23 cellular contexts compared by ENCODE assay signal in genomic region chr12:79374543-79374942, GRCh38.
DNase-seq lines count a peak whose midpoint lies in the region; ATAC-seq, FAIRE-seq and TF ChIP-seq lines count a peak whose summit lies in the region.
"Had no signal": no experiment of that assay in that cellular context is flagged by ENCODE, and none has a peak within 500 bp of the region (broad histone marks: within the 10 kb centered on the region; RNA-seq: fewer than 3 reads in every experiment).

No MANE protein-coding gene starts in this region.

- no peak for TF ChIP-seq RAD21 in HepG2 (CRISPR knock-in tag; IDR thresholded peaks at IDR 0.05)

- no peaks in the 10 kb centered on the region for H3K79me2 ChIP-seq in HepG2 (ENCODE audit: insufficient read depth, low read length)

- no peak for DNase-seq in HepG2 (ENCODE audit: low spot score)
- DNase-seq in right lobe of liver, result no peak
- peak; percentile 21 for DNase-seq in NCI-H69 (lab: John Stamatoyannopoulos, UW)
- DNase-seq in endodermal cell, result no peak
- DNase-seq in HFFc6, result no peak
- DNase-seq in NCI-H526 treated with DMSO at 0.1 percent for 48 hours (lab: John Stamatoyannopoulos, UW), result no peak
- DNase-seq: activated CD4-positive, alpha-beta T cell treated with anti-CD3 and anti-CD28 coated beads for 1 hour; activated CD8-positive, alpha-beta memory T cell treated with anti-CD3 and anti-CD28 coated beads for 24 hours; activated naive CD4-positive, alpha-beta T cell treated with Interleukin-2 at 50 U/mL for 16 hours; activated T-cell treated with anti-CD3 and anti-CD28 coated beads, Interleukin-2, amount 50 U/mL, for 4 hours; hippocampal formation; NCI-H1092 treated with DMSO at 0.1 percent for 48 hours; NCI-H2029; T-helper 1 cell; uterus had no signal

- H3K27me3 Mint-ChIP-seq in endodermal cell (ENCODE audit: insufficient read depth) (no peaks in the 10 kb centered on the region), HFFc6 (ENCODE audit: insufficient read depth) (no peaks in the 10 kb centered on the region)
- H3K27me3 Mint-ChIP-seq: stimulated activated naive B cell treated with anti-CD40 and anti-IgM and Interleukin-4, amounts not matched to agents 10 μg/mL and 1 μg/mL and 100 μg/mL, for 72 hours had no signal

- H3K4me1 Mint-ChIP-seq in endodermal cell, result peaks cover 29% of the 10 kb centered on the region
- H3K4me1 Mint-ChIP-seq in HFFc6 (ENCODE audit: low read depth), result peaks cover 24% of the 10 kb centered on the region
- H3K4me1 Mint-ChIP-seq: stimulated activated naive B cell treated with anti-CD40 and anti-IgM and Interleukin-4, amounts not matched to agents 10 μg/mL and 1 μg/mL and 100 μg/mL, for 72 hours had no signal

- no peak overlapping the region for H2AFZ ChIP-seq in HepG2 (ENCODE audit: low read length)

- H3K9me3 ChIP-seq in HepG2 (ENCODE audit: low read length) (no peaks in the 10 kb centered on the region), right lobe of liver (no peaks in the 10 kb centered on the region), endodermal cell (ENCODE audit: control insufficient read depth, low read length) (no peaks in the 10 kb centered on the region)
- H3K9me3 ChIP-seq: neutrophil, testis, uterus had no signal

- TF ChIP-seq EP300 in HepG2 (IDR thresholded peaks at IDR 0.05; ENCODE audit: low read depth in 2 of 2, low read length in 2 of 2) (no peak), HepG2 (CRISPR knock-in tag; IDR thresholded peaks at IDR 0.05; ENCODE audit: borderline replicate concordance) (no peak)

- POLR2A ChIA-PET in HepG2 (lab: Yijun Ruan, JAX), result no interaction called here

- no peak for FAIRE-seq in HepG2 (lab: Jason Lieb, UNC)
- FAIRE-seq: islet of Langerhans had no signal

- CTCF ChIA-PET in HepG2 (lab: Yijun Ruan, JAX; ENCODE audit: low intra/inter-chr PET ratio, low total read pairs), result no interaction called here

- H3K4me2 ChIP-seq in HepG2 (ENCODE audit: low read depth, low read length), result no peak overlapping the region
- H3K4me2 ChIP-seq: smooth muscle cell had no signal

- ATAC-seq in HepG2 (peak; percentile 50), right lobe of liver (no peak), HG02973 (IDR thresholded peaks at IDR 0.05; ENCODE audit: unreplicated experiment) (no peak), HG02852 (IDR thresholded peaks at IDR 0.05; ENCODE audit: unreplicated experiment) (no peak)
- ATAC-seq: activated T-cell treated with anti-CD3 and anti-CD28 coated beads, Interleukin-2, amount 50 U/mL, for 4 hours had no signal

- H3K27ac Mint-ChIP-seq in endodermal cell (no peak overlapping the region), HFFc6 (no peak overlapping the region)
- H3K27ac Mint-ChIP-seq: stimulated activated naive B cell treated with anti-CD40 and anti-IgM and Interleukin-4, amounts not matched to agents 10 μg/mL and 1 μg/mL and 100 μg/mL, for 72 hours had no signal

- intact Hi-C loops in HepG2 (cut with micrococcal nuclease; ENCODE audit: unreplicated experiment) (no loop called here), right lobe of liver (cut with DNase I) (no loop called here)

- TF ChIP-seq POLR2A in HepG2 (IDR thresholded peaks at IDR 0.05; ENCODE audit: insufficient read depth in 1 of 2, low read depth in 2 of 2, low read length in 2 of 2) (no peak), right lobe of liver (IDR thresholded peaks at IDR 0.05) (no peak)

- no peak overlapping the region for H3K9ac ChIP-seq in HepG2 (ENCODE audit: insufficient read depth, low read depth, low read length)
- H3K9ac ChIP-seq in endodermal cell (ENCODE audit: extremely low read depth, low read length, poor library complexity, severe bottlenecking), result no peak overlapping the region

- BruUV-seq in HepG2 (replicated peaks; lab: Mats Ljungman, UMichigan), result no TSS peak

- H3K9me3 Mint-ChIP-seq in endodermal cell (no peaks in the 10 kb centered on the region), HFFc6 (no peaks in the 10 kb centered on the region)
- H3K9me3 Mint-ChIP-seq: activated T-cell treated with anti-CD3 and anti-CD28 coated beads, Interleukin-2, amount 50 U/mL, for 4 hours; stimulated activated naive B cell treated with anti-CD40 and anti-IgM and Interleukin-4, amounts not matched to agents 10 μg/mL and 1 μg/mL and 100 μg/mL, for 72 hours had no signal

- no peak overlapping the region for H3K4me3 Mint-ChIP-seq in endodermal cell
- H3K4me3 Mint-ChIP-seq in HFFc6, result no peak overlapping the region
- H3K4me3 Mint-ChIP-seq: activated T-cell treated with anti-CD3 and anti-CD28 coated beads, Interleukin-2, amount 50 U/mL, for 4 hours; stimulated activated naive B cell treated with anti-CD40 and anti-IgM and Interleukin-4, amounts not matched to agents 10 μg/mL and 1 μg/mL and 100 μg/mL, for 72 hours had no signal

- H3K36me3 Mint-ChIP-seq in endodermal cell (ENCODE audit: low read depth) (no peaks in the 10 kb centered on the region), HFFc6 (ENCODE audit: low read depth) (no peaks in the 10 kb centered on the region)
- H3K36me3 Mint-ChIP-seq: stimulated activated naive B cell treated with anti-CD40 and anti-IgM and Interleukin-4, amounts not matched to agents 10 μg/mL and 1 μg/mL and 100 μg/mL, for 72 hours had no signal

- H3K27ac ChIP-seq in HepG2 (ENCODE audit: extremely low read length, insufficient read depth, low read length) (no peak overlapping the region), right lobe of liver (no peak overlapping the region), endodermal cell (ENCODE audit: low read depth, low read length) (no peak overlapping the region)
- H3K27ac ChIP-seq: C4-2B, neutrophil, testis, uterus had no signal

- H3K4me1 ChIP-seq in HepG2 (ENCODE audit: insufficient read depth, low read length) (no peaks in the 10 kb centered on the region), right lobe of liver (no peaks in the 10 kb centered on the region), endodermal cell (ENCODE audit: control insufficient read depth, insufficient read depth, low read length) (no peaks in the 10 kb centered on the region)
- H3K4me1 ChIP-seq: testis, uterus had no signal

- H3K36me3 ChIP-seq in HepG2 (replicated peaks in 1 of 2; ENCODE audit: control insufficient read depth in 1 of 2, insufficient read depth in 2 of 2, low read length in 2 of 2) (no peaks in the 10 kb centered on the region), right lobe of liver (no peaks in the 10 kb centered on the region), endodermal cell (ENCODE audit: control insufficient read depth, insufficient read depth, low read length) (no peaks in the 10 kb centered on the region)
- H3K36me3 ChIP-seq: neutrophil, uterus had no signal

- TF ChIP-seq CTCF in HepG2 (CRISPR knock-in tag; IDR thresholded peaks at IDR 0.05) (no peak), right lobe of liver (IDR thresholded peaks at IDR 0.05) (no peak), endodermal cell (conservative IDR thresholded peaks at IDR 0.05) (peak; percentile 24), HFFc6 (IDR thresholded peaks at IDR 0.05) (no peak)

- no peaks in the 10 kb centered on the region for H4K20me1 ChIP-seq in HepG2 (ENCODE audit: insufficient read depth, low read length)

- H3K27me3 ChIP-seq in HepG2 (ENCODE audit: control insufficient read depth in 1 of 2, insufficient read depth in 2 of 2, low read length in 2 of 2), result no peaks in the 10 kb centered on the region; a peak in 1 of 5 replicates
- H3K27me3 ChIP-seq in right lobe of liver, result no peaks in the 10 kb centered on the region
- no peaks in the 10 kb centered on the region for H3K27me3 ChIP-seq in endodermal cell (ENCODE audit: control insufficient read depth, insufficient read depth, low read length, poor library complexity, severe bottlenecking)
- H3K27me3 ChIP-seq: neutrophil, testis, uterus had no signal

- H3K4me3 ChIP-seq in HepG2 (replicated peaks in 1 of 3; ENCODE audit: insufficient read depth in 1 of 3, low read depth in 2 of 3, low read length in 3 of 3) (no peak overlapping the region), right lobe of liver (no peak overlapping the region), endodermal cell (ENCODE audit: low read length) (no peak overlapping the region)
- H3K4me3 ChIP-seq: smooth muscle cell, testis, uterus had no signal

- WGBS in HepG2 (ENCODE audit: low lambda C conversion rate), result 0% methylated on average over 1 of the region's 1 CpG
- WGBS in right lobe of liver (ENCODE audit: insufficient coverage, low coverage, low lambda C conversion rate, missing lambda C conversion rate), result 18% methylated on average over 1 of the region's 1 CpG
- WGBS in endodermal cell (ENCODE audit: insufficient coverage in 1 of 2, insufficient read length in 1 of 2), 2 experiments, result 65 to 100% methylated on average over 1 of the region's 1 CpG

- in situ Hi-C loops in HepG2 (cut with HindIII; ENCODE audit: extremely low pct_ligation_motif_present, low pct_unique_long_range_greater_than_20kb), result no loop called here

TF ChIP-seq in HepG2, 621 proteins besides CTCF, POLR2A, EP300 and RAD21:
- TF ChIP-seq MAFK (conservative IDR thresholded peaks at IDR 0.05 in 1 of 2, IDR thresholded peaks at IDR 0.05 in 1 of 2; ENCODE audit: low read length in 2 of 2) (0 out of 4 replicates have a peak, but pooled peaks of 1 of the 2 experiments have one; percentile 14), KAT8 (CRISPR knock-in tag; IDR thresholded peaks at IDR 0.05) (no peak), ZNF12 (CRISPR knock-in tag; IDR thresholded peaks at IDR 0.05) (no peak)
